In genomic region chr1:92993581-92993980, GRCh38 we compare ENCODE assay signal across 17 cellular contexts. TPM values are rescaled to one million over a fixed set of nuclear protein-coding genes. Genes with fewer than 3 reads are reported as not detected.
A peak's percentile ranks its signal among the peaks of the same experiment; 100 is the strongest.
DNase-seq lines count a peak whose midpoint lies in the region; ATAC-seq and TF ChIP-seq lines count a peak whose summit lies in the region.
"Had no signal": no experiment of that assay in that cellular context is flagged by ENCODE, and none has a peak within 500 bp of the region (broad histone marks: within the 10 kb centered on the region; RNA-seq: fewer than 3 reads in every experiment).

No MANE protein-coding gene starts in this region.

- no TSS peak for BruUV-seq in Calu3 (replicated peaks; lab: Mats Ljungman, UMichigan)

- H3K36me3 ChIP-seq in right lobe of liver, result no peaks in the 10 kb centered on the region
- H3K36me3 ChIP-seq: BE2C, cardiac muscle cell, esophagus muscularis mucosa, SJSA1, thoracic aorta, vagina had no signal

- H3K4me3 ChIP-seq in right lobe of liver, result no peak overlapping the region
- H3K4me3 ChIP-seq: cardiac muscle cell, esophagus muscularis mucosa, SJSA1, thoracic aorta, vagina had no signal

- H3K27ac Mint-ChIP-seq in activated CD8-positive, alpha-beta memory T cell treated with anti-CD3 and anti-CD28 coated beads, Interleukin-2, amount 10 ng/mL, durations not matched to agents 7 days and 5 days, result peak overlapping the region; percentile 10
- peak overlapping the region; percentile 57 for H3K27ac Mint-ChIP-seq in activated naive CD8-positive, alpha-beta T cell treated with anti-CD3 and anti-CD28 coated beads, Interleukin-2, amount 50 U/mL, for 24 hours
- peak overlapping the region; percentile 61 for H3K27ac Mint-ChIP-seq in stimulated activated memory B cell treated with anti-CD40 and anti-IgM and Interleukin-4, amounts not matched to agents 10 μg/mL and 1 μg/mL and 100 μg/mL, for 72 hours
- H3K27ac Mint-ChIP-seq in Calu3 (ENCODE audit: unreplicated experiment), result no peak overlapping the region
- H3K27ac Mint-ChIP-seq: endodermal cell; natural killer cell treated with Interleukin-12 subunit alpha and Interleukin-12 subunit beta and Interleukin-15 and Interleukin-18, amount 100 ng/mL, for 72 hours; T-helper 17 cell had no signal

- peaks cover 2% of the 10 kb centered on the region for H3K36me3 Mint-ChIP-seq in activated CD8-positive, alpha-beta memory T cell treated with anti-CD3 and anti-CD28 coated beads, Interleukin-2, amount 10 ng/mL, durations not matched to agents 7 days and 5 days
- no peaks in the 10 kb centered on the region for H3K36me3 Mint-ChIP-seq in activated naive CD8-positive, alpha-beta T cell treated with anti-CD3 and anti-CD28 coated beads, Interleukin-2, amount 50 U/mL, for 24 hours (ENCODE audit: low read depth)
- H3K36me3 Mint-ChIP-seq in stimulated activated memory B cell treated with anti-CD40 and anti-IgM and Interleukin-4, amounts not matched to agents 10 μg/mL and 1 μg/mL and 100 μg/mL, for 72 hours, result no peaks in the 10 kb centered on the region
- H3K36me3 Mint-ChIP-seq in Calu3 (ENCODE audit: insufficient read depth, unreplicated experiment), result no peaks in the 10 kb centered on the region
- H3K36me3 Mint-ChIP-seq: natural killer cell treated with Interleukin-12 subunit alpha and Interleukin-12 subunit beta and Interleukin-15 and Interleukin-18, amount 100 ng/mL, for 72 hours had no signal

- intact Hi-C loops in Calu3 (cut with micrococcal nuclease; ENCODE audit: unreplicated experiment) (no loop called here), right lobe of liver (cut with DNase I) (no loop called here)

- H3K27me3 ChIP-seq in right lobe of liver, result no peaks in the 10 kb centered on the region
- H3K27me3 ChIP-seq: BE2C, cardiac muscle cell, esophagus muscularis mucosa, SJSA1, vagina had no signal

- no peaks in the 10 kb centered on the region for H3K9me3 ChIP-seq in right lobe of liver
- H3K9me3 ChIP-seq: BE2C, esophagus muscularis mucosa, SJSA1, thoracic aorta, vagina had no signal

- WGBS in right lobe of liver (ENCODE audit: insufficient coverage, low coverage, low lambda C conversion rate, missing lambda C conversion rate), result no CpG with 5 or more reads among the region's 1 CpG

- H3K4me3 Mint-ChIP-seq in activated CD8-positive, alpha-beta memory T cell treated with anti-CD3 and anti-CD28 coated beads, Interleukin-2, amount 10 ng/mL, durations not matched to agents 7 days and 5 days, result no peak overlapping the region
- no peak overlapping the region for H3K4me3 Mint-ChIP-seq in activated naive CD8-positive, alpha-beta T cell treated with anti-CD3 and anti-CD28 coated beads, Interleukin-2, amount 50 U/mL, for 24 hours
- H3K4me3 Mint-ChIP-seq in stimulated activated memory B cell treated with anti-CD40 and anti-IgM and Interleukin-4, amounts not matched to agents 10 μg/mL and 1 μg/mL and 100 μg/mL, for 72 hours, result no peak overlapping the region
- H3K4me3 Mint-ChIP-seq in Calu3 (ENCODE audit: low read depth, unreplicated experiment), result no peak overlapping the region
- H3K4me3 Mint-ChIP-seq: endodermal cell; natural killer cell treated with Interleukin-12 subunit alpha and Interleukin-12 subunit beta and Interleukin-15 and Interleukin-18, amount 100 ng/mL, for 72 hours; T-helper 17 cell had no signal

- no peak for TF ChIP-seq POLR2A in right lobe of liver (IDR thresholded peaks at IDR 0.05)

- CTCF ChIA-PET in activated CD8-positive, alpha-beta memory T cell treated with anti-CD3 and anti-CD28 coated beads, Interleukin-2, amount 10 ng/mL, durations not matched to agents 7 days and 5 days (lab: Charles Lee), result interaction anchor here (0.6 to 11.6 kb wide), 29 partner anchors 8 to 311 kb away, joined by 3 to 483 read pairs (median 6); partner anchors contain the start of genes DIPK1A and RPL5
- CTCF ChIA-PET in Calu3 (lab: Charles Lee), result interaction anchor here (0.6 to 1.7 kb wide), 11 partner anchors 13 to 138 kb away, joined by 3 to 9 read pairs (median 3); partner anchors contain the start of gene DIPK1A

- no peak overlapping the region for H3K27ac ChIP-seq in right lobe of liver
- H3K27ac ChIP-seq: cardiac muscle cell, esophagus muscularis mucosa, SJSA1, thoracic aorta, vagina had no signal

- H3K4me1 ChIP-seq in right lobe of liver, result peaks cover 0 to 9% (median 0%) of the 10 kb centered on the region in 4 donors
- H3K4me1 ChIP-seq: esophagus muscularis mucosa, SJSA1, vagina had no signal

- H3K9me3 Mint-ChIP-seq in activated CD8-positive, alpha-beta memory T cell treated with anti-CD3 and anti-CD28 coated beads, Interleukin-2, amount 10 ng/mL, durations not matched to agents 7 days and 5 days (ENCODE audit: low read depth), result no peaks in the 10 kb centered on the region
- H3K9me3 Mint-ChIP-seq in activated naive CD8-positive, alpha-beta T cell treated with anti-CD3 and anti-CD28 coated beads, Interleukin-2, amount 50 U/mL, for 24 hours, result no peaks in the 10 kb centered on the region
- H3K9me3 Mint-ChIP-seq in stimulated activated memory B cell treated with anti-CD40 and anti-IgM and Interleukin-4, amounts not matched to agents 10 μg/mL and 1 μg/mL and 100 μg/mL, for 72 hours, result no peaks in the 10 kb centered on the region
- no peaks in the 10 kb centered on the region for H3K9me3 Mint-ChIP-seq in Calu3 (ENCODE audit: low read depth, unreplicated experiment)
- H3K9me3 Mint-ChIP-seq: endodermal cell; natural killer cell treated with Interleukin-12 subunit alpha and Interleukin-12 subunit beta and Interleukin-15 and Interleukin-18, amount 100 ng/mL, for 72 hours had no signal

- no peak for DNase-seq in activated CD8-positive, alpha-beta memory T cell treated with anti-CD3 and anti-CD28 coated beads, Interleukin-2, amount 10 ng/mL, durations not matched to agents 7 days and 5 days
- DNase-seq in activated CD8-positive, alpha-beta memory T cell treated with anti-CD3 and anti-CD28 coated beads, Interleukin-2, amount 50 U/mL, for 48 hours, result no peak
- peak; percentile 37 for DNase-seq in LHCN-M2 (ENCODE audit: low read depth)
- no peak for DNase-seq in activated naive CD8-positive, alpha-beta T cell treated with anti-CD3 and anti-CD28 coated beads, Interleukin-2, amount 50 U/mL, for 24 hours
- no peak for DNase-seq in Calu3
- no peak for DNase-seq in right lobe of liver
- no peak for DNase-seq in NCI-H2107 treated with DMSO at 0.1 percent for 48 hours (lab: John Stamatoyannopoulos, UW; ENCODE audit: unreplicated experiment)

- no peaks in the 10 kb centered on the region for H3K27me3 Mint-ChIP-seq in activated CD8-positive, alpha-beta memory T cell treated with anti-CD3 and anti-CD28 coated beads, Interleukin-2, amount 10 ng/mL, durations not matched to agents 7 days and 5 days
- no peaks in the 10 kb centered on the region for H3K27me3 Mint-ChIP-seq in activated naive CD8-positive, alpha-beta T cell treated with anti-CD3 and anti-CD28 coated beads, Interleukin-2, amount 50 U/mL, for 24 hours
- H3K27me3 Mint-ChIP-seq in stimulated activated memory B cell treated with anti-CD40 and anti-IgM and Interleukin-4, amounts not matched to agents 10 μg/mL and 1 μg/mL and 100 μg/mL, for 72 hours, result no peaks in the 10 kb centered on the region
- H3K27me3 Mint-ChIP-seq in Calu3 (ENCODE audit: unreplicated experiment), result no peaks in the 10 kb centered on the region
- H3K27me3 Mint-ChIP-seq: natural killer cell treated with Interleukin-12 subunit alpha and Interleukin-12 subunit beta and Interleukin-15 and Interleukin-18, amount 100 ng/mL, for 72 hours; T-helper 17 cell had no signal

- no peak for ATAC-seq in activated CD8-positive, alpha-beta memory T cell treated with anti-CD3 and anti-CD28 coated beads, Interleukin-2, amount 10 ng/mL, durations not matched to agents 7 days and 5 days
- ATAC-seq in activated naive CD8-positive, alpha-beta T cell treated with anti-CD3 and anti-CD28 coated beads, Interleukin-2, amount 50 U/mL, for 24 hours, result no peak
- ATAC-seq in stimulated activated memory B cell treated with anti-CD40 and anti-IgM and Interleukin-4, amounts not matched to agents 10 μg/mL and 1 μg/mL and 100 μg/mL, for 72 hours, result no peak
- no peak for ATAC-seq in right lobe of liver

- TF ChIP-seq CTCF in Calu3 (IDR thresholded peaks at IDR 0.05; ENCODE audit: unreplicated experiment) (no peak), right lobe of liver (IDR thresholded peaks at IDR 0.05) (no peak)

- H3K4me1 Mint-ChIP-seq in activated CD8-positive, alpha-beta memory T cell treated with anti-CD3 and anti-CD28 coated beads, Interleukin-2, amount 10 ng/mL, durations not matched to agents 7 days and 5 days, result peaks cover 58% of the 10 kb centered on the region
- peaks cover 49% of the 10 kb centered on the region for H3K4me1 Mint-ChIP-seq in activated naive CD8-positive, alpha-beta T cell treated with anti-CD3 and anti-CD28 coated beads, Interleukin-2, amount 50 U/mL, for 24 hours
- peaks cover 43% of the 10 kb centered on the region for H3K4me1 Mint-ChIP-seq in stimulated activated memory B cell treated with anti-CD40 and anti-IgM and Interleukin-4, amounts not matched to agents 10 μg/mL and 1 μg/mL and 100 μg/mL, for 72 hours
- peaks cover 19% of the 10 kb centered on the region for H3K4me1 Mint-ChIP-seq in Calu3 (ENCODE audit: low read depth, unreplicated experiment)

RNA-seq across cellular contexts. Expression of gene DIPK1A, which starts 32.3 kb away (rescaled TPM):
- total RNA-seq in activated CD8-positive, alpha-beta memory T cell treated with anti-CD3 and anti-CD28 coated beads, Interleukin-2, amount 10 ng/mL, durations not matched to agents 7 days and 5 days, result 10 to 100 TPM in 1 of 2 experiments, 1 to 10 TPM in 1; 8.6 to 14.3 TPM
- total RNA-seq in LHCN-M2 (2014; rRNA removed), result 13.1 and 15.8 TPM in 2 replicates
- 8.1 TPM for polyA plus RNA-seq in LHCN-M2 (2012)
- total RNA-seq in Calu3 (2022), result 4.2 and 4.9 TPM in 2 replicates
- total RNA-seq in right lobe of liver, result 10 to 100 TPM; 10.8 to 25.3 (median 15.1) TPM
